Comparison of ENCODE assay signal across 11 cellular contexts in genomic region chr10:93068411-93069244, GRCh38. TPM values are rescaled to one million over a fixed set of nuclear protein-coding genes. Genes with fewer than 3 reads are reported as not detected.
DNase-seq lines count a peak whose midpoint lies in the region; ATAC-seq and TF ChIP-seq lines count a peak whose summit lies in the region.
"Had no signal": no experiment of that assay in that cellular context is flagged by ENCODE, and none has a peak within 500 bp of the region (broad histone marks: within the 10 kb centered on the region; RNA-seq: fewer than 3 reads in every experiment).

No MANE protein-coding gene starts in this region.

- H3K4me2 ChIP-seq in neural cell (ENCODE audit: low read length) = peak overlapping the region; percentile 51

- H3K9me3 ChIP-seq in HUES6 (ENCODE audit: control insufficient read depth, insufficient read depth, low read depth, low read length) (no peaks in the 10 kb centered on the region), neural cell (ENCODE audit: low read length) (peaks cover 4% of the 10 kb centered on the region)
- H3K9me3 ChIP-seq: gastrocnemius medialis, stomach had no signal

- peaks cover 99% of the 10 kb centered on the region for H3K27me3 ChIP-seq in HUES6 (ENCODE audit: control insufficient read depth, insufficient read depth, low read length)
- peaks cover 99% of the 10 kb centered on the region for H3K27me3 ChIP-seq in neural cell (ENCODE audit: insufficient read depth, low read depth, low read length)

- ATAC-seq in HG02571 (IDR thresholded peaks at IDR 0.05; ENCODE audit: unreplicated experiment) = no peak
- ATAC-seq: gastrocnemius medialis had no signal

- H3K9me2 ChIP-seq in neural cell (ENCODE audit: insufficient read depth, low read length) = no peaks in the 10 kb centered on the region

- H3K4me1 Mint-ChIP-seq in activated naive CD4-positive, alpha-beta T cell treated with anti-CD3 and anti-CD28 coated beads for 36 hours (ENCODE audit: low read depth) = peaks cover 25% of the 10 kb centered on the region
- peaks cover 5 to 21% of the 10 kb centered on the region in 2 donors for H3K4me1 Mint-ChIP-seq in immature natural killer cell

- H3F3A ChIP-seq in neural cell (ENCODE audit: insufficient read depth, low read length, poor library complexity, severe bottlenecking) = no peaks in the 10 kb centered on the region

- H3K9ac ChIP-seq in HUES6 (ENCODE audit: low read length) (peak overlapping the region; percentile 16), neural cell (ENCODE audit: low read length) (peak overlapping the region; percentile 26)

- H3K4me1 ChIP-seq in HUES6 (ENCODE audit: control insufficient read depth, insufficient read depth, low read length) = peaks cover 25% of the 10 kb centered on the region

- no peak overlapping the region for H3K27ac Mint-ChIP-seq in activated naive CD4-positive, alpha-beta T cell treated with anti-CD3 and anti-CD28 coated beads for 36 hours
- H3K27ac Mint-ChIP-seq in immature natural killer cell = no peak overlapping the region

- H3K27ac ChIP-seq in HUES6 (ENCODE audit: low read depth, low read length) (no peak overlapping the region), neural cell (ENCODE audit: low read length) (no peak overlapping the region)
- H3K27ac ChIP-seq: gastrocnemius medialis, stomach had no signal

- H3K9me3 Mint-ChIP-seq in activated naive CD4-positive, alpha-beta T cell treated with anti-CD3 and anti-CD28 coated beads for 36 hours = no peaks in the 10 kb centered on the region
- peaks cover 0 to 2% (median 0%) of the 10 kb centered on the region in 6 donors for H3K9me3 Mint-ChIP-seq in immature natural killer cell

- no peak overlapping the region for H3K4me3 Mint-ChIP-seq in activated naive CD4-positive, alpha-beta T cell treated with anti-CD3 and anti-CD28 coated beads for 36 hours
- no peak overlapping the region for H3K4me3 Mint-ChIP-seq in immature natural killer cell

- no peak overlapping the region for H2AFZ ChIP-seq in neural cell (ENCODE audit: low read depth, low read length)

- intact Hi-C loops in activated naive CD4-positive, alpha-beta T cell treated with anti-CD3 and anti-CD28 coated beads for 36 hours (cut with micrococcal nuclease) = loop anchor here (10.0 kb wide), 1 partner anchor 374 kb away; no protein-coding TSS in a partner anchor

- H4K20me1 ChIP-seq in neural cell (ENCODE audit: insufficient read depth) = no peaks in the 10 kb centered on the region

- peak overlapping the region; percentile 57 for H3K4me3 ChIP-seq in HUES6 (ENCODE audit: low read depth, low read length)
- H3K4me3 ChIP-seq in neural cell (ENCODE audit: low read length) = peak overlapping the region; percentile 74
- H3K4me3 ChIP-seq: stomach had no signal

- no peaks in the 10 kb centered on the region for H3K36me3 Mint-ChIP-seq in activated naive CD4-positive, alpha-beta T cell treated with anti-CD3 and anti-CD28 coated beads for 36 hours (ENCODE audit: low read depth)
- H3K36me3 Mint-ChIP-seq in immature natural killer cell = peaks cover 0 to 13% (median 0%) of the 10 kb centered on the region in 3 donors

- DNase-seq in NCI-H1092 treated with DMSO at 0.1 percent for 48 hours (lab: John Stamatoyannopoulos, UW) (peak; percentile 27), NCI-H1092 (lab: John Stamatoyannopoulos, UW) (no peak), ecto neural progenitor cell (ENCODE audit: low spot score) (peak; percentile 68), immature natural killer cell (no peak)
- DNase-seq in activated naive CD4-positive, alpha-beta T cell treated with anti-CD3 and anti-CD28 coated beads for 36 hours = no peak
- DNase-seq: activated effector memory CD4-positive, alpha-beta T cell treated with Interleukin-2 at 50 U/mL for 16 hours; gastrocnemius medialis; stomach had no signal

- H3K79me2 ChIP-seq in neural cell (replicated peaks; ENCODE audit: insufficient read depth, low read length) = no peaks in the 10 kb centered on the region

- peak; percentile 64 for TF ChIP-seq CTCF in neural cell (IDR thresholded peaks at IDR 0.05; ENCODE audit: poor library complexity, severe bottlenecking)

- TF ChIP-seq EP300 in neural cell (conservative IDR thresholded peaks at IDR 0.05; ENCODE audit: poor library complexity, severe bottlenecking) = peak; percentile 21

- peak; percentile 49 for TF ChIP-seq RAD21 in neural cell (conservative IDR thresholded peaks at IDR 0.05)

- CTCF ChIA-PET in activated naive CD4-positive, alpha-beta T cell treated with anti-CD3 and anti-CD28 coated beads for 36 hours (lab: Charles Lee) = interaction anchor here (0.6 to 2.7 kb wide), 4 partner anchors 8 to 290 kb away, joined by 3 to 13 read pairs (median 5); no protein-coding TSS in a partner anchor

- peaks cover 83% of the 10 kb centered on the region for H3K27me3 Mint-ChIP-seq in activated naive CD4-positive, alpha-beta T cell treated with anti-CD3 and anti-CD28 coated beads for 36 hours (ENCODE audit: low read depth)
- peaks cover 19 to 23% (median 21%) of the 10 kb centered on the region in 3 donors for H3K27me3 Mint-ChIP-seq in immature natural killer cell (ENCODE audit: low read depth in 3 of 3)

- no peaks in the 10 kb centered on the region for H3K36me3 ChIP-seq in HUES6 (ENCODE audit: control insufficient read depth, insufficient read depth, low read length)
- no peaks in the 10 kb centered on the region for H3K36me3 ChIP-seq in neural cell (ENCODE audit: insufficient read depth, low read length)
- H3K36me3 ChIP-seq: gastrocnemius medialis, stomach had no signal

TF ChIP-seq in neural cell, 6 proteins besides CTCF, POLR2A, EP300 and RAD21:
- TF ChIP-seq TAF1 (IDR thresholded peaks at IDR 0.05; ENCODE audit: low read depth) (no peak), REST (IDR thresholded peaks at IDR 0.05; ENCODE audit: borderline replicate concordance) (peak; percentile 34), SMC3 (conservative IDR thresholded peaks at IDR 0.05; ENCODE audit: poor library complexity) (peak; percentile 31), MXI1 (conservative IDR thresholded peaks at IDR 0.05; ENCODE audit: poor library complexity, severe bottlenecking) (no peak), EZH2 (IDR thresholded peaks at IDR 0.05; ENCODE audit: borderline replicate concordance, insufficient read depth, low read length, poor library complexity, severe bottlenecking) (peak; percentile 44), POLR2AphosphoS5 (IDR thresholded peaks at IDR 0.05) (peak; percentile 32)

RNA-seq across cellular contexts. Expression of gene CYP26A1, which starts 5.1 kb away (rescaled TPM):
- polyA plus RNA-seq in neural cell = 0.64 and 0.77 TPM in 2 replicates
- polyA minus RNA-seq in neural cell = not detected in 2 replicates
- total RNA-seq in activated naive CD4-positive, alpha-beta T cell treated with anti-CD3 and anti-CD28 coated beads for 36 hours = not detected
- not detected for polyA plus RNA-seq in immature natural killer cell
- total RNA-seq: gastrocnemius medialis, stomach had no signal

RNA-seq across cellular contexts. Expression of gene CYP26C1, which starts 8.0 kb away (rescaled TPM):
- polyA plus RNA-seq in neural cell (not detected in 2 replicates), immature natural killer cell (1 to 10 TPM in 1 of 3 donors, under 1 TPM in 1, not detected in 1; 0.12 to 1.3 TPM)
- 0.46 and 0.49 TPM in 2 replicates for polyA minus RNA-seq in neural cell
- total RNA-seq in activated naive CD4-positive, alpha-beta T cell treated with anti-CD3 and anti-CD28 coated beads for 36 hours = not detected
- total RNA-seq: gastrocnemius medialis had no signal
- polyA plus RNA-seq: stomach had no signal

Comparison
In these comparisons a context has a peak if more than half of its experiments do, and no peak if none do; other contexts are left out.
1. DNase-seq: peak in NCI-H1092 treated with DMSO at 0.1 percent for 48 hours (single experiment) and ecto neural progenitor cell (single experiment); none in NCI-H1092 (single experiment), activated naive CD4-positive, alpha-beta T cell treated with anti-CD3 and anti-CD28 coated beads for 36 hours (single experiment) and immature natural killer cell (0 of 3).